23 cellular contexts compared by ENCODE assay signal in the genomic region with DNA sequence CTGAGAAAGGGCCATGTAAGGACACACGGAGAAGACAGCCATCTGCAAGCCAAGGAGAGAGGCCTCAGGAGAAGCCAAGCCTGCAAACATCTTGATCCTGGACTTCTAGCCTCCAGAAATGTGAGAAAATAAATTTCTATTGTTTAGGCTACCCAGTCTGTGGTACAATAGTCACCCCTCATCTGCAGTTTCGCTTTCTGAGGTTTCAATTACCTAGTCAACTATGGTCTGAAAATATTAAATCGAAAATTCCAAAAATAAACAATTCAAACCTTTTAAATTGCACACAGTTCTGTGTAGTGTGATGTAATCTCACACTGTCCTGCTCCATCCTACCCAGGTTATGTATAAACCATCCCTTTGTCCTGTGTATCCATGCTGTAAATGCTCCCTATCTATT.
"Had no signal": no experiment of that assay in that cellular context is flagged by ENCODE, and none has a peak within 500 bp of the region (broad histone marks: within the 10 kb centered on the region; RNA-seq: fewer than 3 reads in every experiment).

No MANE protein-coding gene starts in this region.

- H3K4me3 Mint-ChIP-seq: activated B cell treated with CpG ODN at 0.5 μM for 24 hours; activated CD4-positive, alpha-beta T cell treated with anti-CD3 and anti-CD28 coated beads, Interleukin-2, amount 10 ng/mL, durations not matched to agents 24 days and 14 days; activated CD8-positive, alpha-beta memory T cell treated with anti-CD3 and anti-CD28 coated beads, Interleukin-2, amount 10 ng/mL, durations not matched to agents 7 days and 5 days; activated naive CD8-positive, alpha-beta T cell treated with anti-CD3 and anti-CD28 coated beads for 36 hours; activated T-cell treated with anti-CD3 and anti-CD28 coated beads, Interleukin-2, amount 50 U/mL, for 24 hours; T-helper 1 cell treated with Interleukin-12 subunit alpha and Interleukin-12 subunit beta and Interleukin-4 antibody, amounts not matched to agents 30 μg/mL and 1 μg/mL, for 36 hours had no signal

- H3K27me3 Mint-ChIP-seq: activated B cell treated with CpG ODN at 0.5 μM for 24 hours; activated CD4-positive, alpha-beta T cell treated with anti-CD3 and anti-CD28 coated beads, Interleukin-2, amount 10 ng/mL, durations not matched to agents 24 days and 14 days; activated CD8-positive, alpha-beta memory T cell treated with anti-CD3 and anti-CD28 coated beads, Interleukin-2, amount 10 ng/mL, durations not matched to agents 7 days and 5 days; activated naive CD8-positive, alpha-beta T cell treated with anti-CD3 and anti-CD28 coated beads for 36 hours; activated T-cell treated with anti-CD3 and anti-CD28 coated beads, Interleukin-2, amount 50 U/mL, for 24 hours had no signal

- H3K27ac ChIP-seq: Peyer's patch, RWPE1, SJCRH30 had no signal

- H3K9me3 ChIP-seq: Peyer's patch, SJCRH30 had no signal

- H3K27ac Mint-ChIP-seq: activated B cell treated with CpG ODN at 0.5 μM for 24 hours; activated CD4-positive, alpha-beta T cell treated with anti-CD3 and anti-CD28 coated beads, Interleukin-2, amount 10 ng/mL, durations not matched to agents 24 days and 14 days; activated CD8-positive, alpha-beta memory T cell treated with anti-CD3 and anti-CD28 coated beads, Interleukin-2, amount 10 ng/mL, durations not matched to agents 7 days and 5 days; activated naive CD8-positive, alpha-beta T cell treated with anti-CD3 and anti-CD28 coated beads for 36 hours; activated T-cell treated with anti-CD3 and anti-CD28 coated beads, Interleukin-2, amount 50 U/mL, for 24 hours; T-helper 1 cell treated with Interleukin-12 subunit alpha and Interleukin-12 subunit beta and Interleukin-4 antibody, amounts not matched to agents 30 μg/mL and 1 μg/mL, for 36 hours had no signal

- H3K4me1 ChIP-seq: Peyer's patch, SJCRH30 had no signal

- H3K27me3 ChIP-seq: Peyer's patch, SJCRH30 had no signal

- ATAC-seq: activated CD8-positive, alpha-beta memory T cell treated with anti-CD3 and anti-CD28 coated beads, Interleukin-2, amount 10 ng/mL, durations not matched to agents 7 days and 5 days; SK-N-SH treated with all-trans-retinoic acid at 6 μM for 48 hours had no signal

- DNase-seq: activated B cell treated with CpG ODN at 0.5 μM for 24 hours; activated CD4-positive, alpha-beta T cell treated with anti-CD3 and anti-CD28 coated beads for 1 hour; activated CD4-positive, alpha-beta T cell treated with anti-CD3 and anti-CD28 coated beads, Interleukin-2, amount 10 ng/mL, durations not matched to agents 24 days and 14 days; activated CD4-positive, alpha-beta T cell treated with anti-CD3 and anti-CD28 coated beads, Interleukin-2, amount 50 U/mL, for 48 hours; activated CD8-positive, alpha-beta memory T cell treated with anti-CD3 and anti-CD28 coated beads, Interleukin-2, amount 10 ng/mL, durations not matched to agents 7 days and 5 days; activated effector memory CD4-positive, alpha-beta T cell treated with anti-CD3 and anti-CD28 coated beads, Interleukin-2, amount 50 U/mL, for 16 hours; activated naive CD4-positive, alpha-beta T cell treated with Interleukin-2 at 50 U/mL for 16 hours; activated naive CD8-positive, alpha-beta T cell treated with anti-CD3 and anti-CD28 coated beads for 36 hours; activated T-cell treated with anti-CD3 and anti-CD28 coated beads, Interleukin-2, amount 50 U/mL, for 24 hours; anterior cingulate cortex; MV-4-11; NCI-H1417 treated with DMSO at 0.1 percent for 48 hours; NCI-H1694 treated with DMSO at 0.1 percent for 48 hours; NCI-H2029 treated with DMSO at 0.1 percent for 48 hours; NCI-H345; NCI-H510A; Peyer's patch; Right ventricle myocardium superior; SJCRH30; SW 1271 had no signal

- H3K4me3 ChIP-seq: Peyer's patch, SJCRH30 had no signal

- H3K9me3 Mint-ChIP-seq: activated B cell treated with CpG ODN at 0.5 μM for 24 hours; activated CD4-positive, alpha-beta T cell treated with anti-CD3 and anti-CD28 coated beads, Interleukin-2, amount 10 ng/mL, durations not matched to agents 24 days and 14 days; activated T-cell treated with anti-CD3 and anti-CD28 coated beads, Interleukin-2, amount 50 U/mL, for 24 hours; T-helper 1 cell treated with Interleukin-12 subunit alpha and Interleukin-12 subunit beta and Interleukin-4 antibody, amounts not matched to agents 30 μg/mL and 1 μg/mL, for 36 hours had no signal
